ENCODE assay signal across 12 cellular contexts in genomic region chr21:34128124-34128523, GRCh38. TPM values are rescaled to one million over a fixed set of nuclear protein-coding genes. Genes with fewer than 3 reads are reported as not detected.
DNase-seq lines count a peak whose midpoint lies in the region; ATAC-seq and TF ChIP-seq lines count a peak whose summit lies in the region.
"Had no signal": no experiment of that assay in that cellular context is flagged by ENCODE, and none has a peak within 500 bp of the region (broad histone marks: within the 10 kb centered on the region; RNA-seq: fewer than 3 reads in every experiment).

No MANE protein-coding gene starts in this region.

- DNase-seq in activated CD4-positive, alpha-beta T cell treated with anti-CD3 and anti-CD28 coated beads, Interleukin-2, amount 10 ng/mL, durations not matched to agents 7 days and 5 days = no peak
- no peak for DNase-seq in activated CD4-positive, alpha-beta T cell treated with anti-CD3 and anti-CD28 coated beads, Interleukin-2, amount 50 U/mL, for 48 hours
- DNase-seq in activated T-helper 2 cell treated with anti-CD3 and anti-CD28 coated beads, Interferon-gamma antibody, Interleukin-2, Interleukin-4, amounts not matched to agents 10 μg/mL and 5 μg/mL and 100 μg/mL, durations not matched to agents 14 hours and 24 hours and 36 hours (ENCODE audit: low spot score) = no peak
- no peak for DNase-seq in left lobe of liver (ENCODE audit: low spot score)
- no peak for DNase-seq in Peyer's patch
- DNase-seq in ACHN = no peak
- DNase-seq: activated T-cell treated with anti-CD3 and anti-CD28 coated beads, Interleukin-2, amount 50 U/mL, for 1 hour; cortex of kidney; EL; NCI-H187 had no signal

- no peak overlapping the region for H3K4me3 Mint-ChIP-seq in activated CD4-positive, alpha-beta T cell treated with anti-CD3 and anti-CD28 coated beads, Interleukin-2, amount 10 ng/mL, durations not matched to agents 7 days and 5 days
- no peak overlapping the region for H3K4me3 Mint-ChIP-seq in activated T-helper 2 cell treated with anti-CD3 and anti-CD28 coated beads, Interferon-gamma antibody, Interleukin-2, Interleukin-4, amounts not matched to agents 10 μg/mL and 5 μg/mL and 100 μg/mL, durations not matched to agents 14 hours and 24 hours and 36 hours (ENCODE audit: low read depth)

- H3K27ac Mint-ChIP-seq in activated CD4-positive, alpha-beta T cell treated with anti-CD3 and anti-CD28 coated beads, Interleukin-2, amount 10 ng/mL, durations not matched to agents 7 days and 5 days = peak overlapping the region; percentile 31
- peak overlapping the region; percentile 68 for H3K27ac Mint-ChIP-seq in activated T-helper 2 cell treated with anti-CD3 and anti-CD28 coated beads, Interferon-gamma antibody, Interleukin-2, Interleukin-4, amounts not matched to agents 10 μg/mL and 5 μg/mL and 100 μg/mL, durations not matched to agents 14 hours and 24 hours and 36 hours

- intact Hi-C loops in activated T-helper 2 cell treated with anti-CD3 and anti-CD28 coated beads, Interferon-gamma antibody, Interleukin-2, Interleukin-4, amounts not matched to agents 10 μg/mL and 5 μg/mL and 100 μg/mL, durations not matched to agents 14 hours and 24 hours and 36 hours (cut with micrococcal nuclease) = loop anchor here (2.0 to 5.0 kb wide), 2 partner anchors 49 to 206 kb away; no protein-coding TSS in a partner anchor

- peaks cover 82% of the 10 kb centered on the region for H3K4me1 Mint-ChIP-seq in activated CD4-positive, alpha-beta T cell treated with anti-CD3 and anti-CD28 coated beads, Interleukin-2, amount 10 ng/mL, durations not matched to agents 7 days and 5 days
- H3K4me1 Mint-ChIP-seq in activated T-helper 2 cell treated with anti-CD3 and anti-CD28 coated beads, Interferon-gamma antibody, Interleukin-2, Interleukin-4, amounts not matched to agents 10 μg/mL and 5 μg/mL and 100 μg/mL, durations not matched to agents 14 hours and 24 hours and 36 hours (ENCODE audit: low read depth) = peaks cover 62% of the 10 kb centered on the region

- in situ Hi-C loops in ACHN (cut with HindIII; ENCODE audit: low pct_ligation_motif_present, low pct_unique_long_range_greater_than_20kb, low sequenced_read_pairs) = no loop called here

- H3K4me1 ChIP-seq in subcutaneous abdominal adipose tissue (ENCODE audit: control insufficient read depth in 5 of 5, insufficient read depth in 5 of 5, low read length in 5 of 5) (peaks cover 5 to 53% (median 32%) of the 10 kb centered on the region in 5 donors), Peyer's patch (peaks cover 0 to 24% (median 0%) of the 10 kb centered on the region in 4 donors)

- H3K9me3 ChIP-seq in subcutaneous abdominal adipose tissue (ENCODE audit: control insufficient read depth in 5 of 5, low read length in 5 of 5) (no peaks in the 10 kb centered on the region), Peyer's patch (no peaks in the 10 kb centered on the region)

- H3K36me3 ChIP-seq in subcutaneous abdominal adipose tissue (ENCODE audit: control insufficient read depth in 5 of 5, insufficient read depth in 5 of 5, low read length in 5 of 5) (peaks cover 9 to 36% (median 19%) of the 10 kb centered on the region in 5 donors), Peyer's patch (peaks cover 0 to 4% (median 0%) of the 10 kb centered on the region in 3 donors)

- peaks cover 17% of the 10 kb centered on the region for H3K9me3 Mint-ChIP-seq in activated CD4-positive, alpha-beta T cell treated with anti-CD3 and anti-CD28 coated beads, Interleukin-2, amount 10 ng/mL, durations not matched to agents 7 days and 5 days
- peaks cover 12% of the 10 kb centered on the region for H3K9me3 Mint-ChIP-seq in activated T-helper 2 cell treated with anti-CD3 and anti-CD28 coated beads, Interferon-gamma antibody, Interleukin-2, Interleukin-4, amounts not matched to agents 10 μg/mL and 5 μg/mL and 100 μg/mL, durations not matched to agents 14 hours and 24 hours and 36 hours

- POLR2A ChIA-PET in activated CD4-positive, alpha-beta T cell treated with anti-CD3 and anti-CD28 coated beads, Interleukin-2, amount 10 ng/mL, durations not matched to agents 7 days and 5 days (lab: Charles Lee) = no interaction called here

- TF ChIP-seq CTCF in Peyer's patch (IDR thresholded peaks at IDR 0.05) = no peak

- H3K9ac ChIP-seq in subcutaneous abdominal adipose tissue (ENCODE audit: low read length in 5 of 5) = no peak overlapping the region

- H3K27ac ChIP-seq in subcutaneous abdominal adipose tissue (ENCODE audit: low read depth, low read length) (peak overlapping the region; percentile 78), Peyer's patch (peak overlapping the region in 1 of 4 donors; percentile 74)

- TF ChIP-seq POLR2A in Peyer's patch (IDR thresholded peaks at IDR 0.05) = no peak

- H3K36me3 Mint-ChIP-seq in activated CD4-positive, alpha-beta T cell treated with anti-CD3 and anti-CD28 coated beads, Interleukin-2, amount 10 ng/mL, durations not matched to agents 7 days and 5 days (ENCODE audit: low read depth) = peaks cover 76% of the 10 kb centered on the region
- peaks cover 80% of the 10 kb centered on the region for H3K36me3 Mint-ChIP-seq in activated T-helper 2 cell treated with anti-CD3 and anti-CD28 coated beads, Interferon-gamma antibody, Interleukin-2, Interleukin-4, amounts not matched to agents 10 μg/mL and 5 μg/mL and 100 μg/mL, durations not matched to agents 14 hours and 24 hours and 36 hours (ENCODE audit: low read depth)

- no peaks in the 10 kb centered on the region for H3K27me3 Mint-ChIP-seq in activated CD4-positive, alpha-beta T cell treated with anti-CD3 and anti-CD28 coated beads, Interleukin-2, amount 10 ng/mL, durations not matched to agents 7 days and 5 days
- no peaks in the 10 kb centered on the region for H3K27me3 Mint-ChIP-seq in activated T-helper 2 cell treated with anti-CD3 and anti-CD28 coated beads, Interferon-gamma antibody, Interleukin-2, Interleukin-4, amounts not matched to agents 10 μg/mL and 5 μg/mL and 100 μg/mL, durations not matched to agents 14 hours and 24 hours and 36 hours (ENCODE audit: low read depth)

- H3K27me3 ChIP-seq in subcutaneous abdominal adipose tissue (ENCODE audit: control insufficient read depth in 5 of 5, insufficient read depth in 4 of 5, low read length in 5 of 5) = no peaks in the 10 kb centered on the region
- H3K27me3 ChIP-seq in Peyer's patch = no peaks in the 10 kb centered on the region

- peak; percentile 55 for ATAC-seq in left lobe of liver
- no peak for ATAC-seq in GM21360 (IDR thresholded peaks at IDR 0.05; ENCODE audit: unreplicated experiment)

- no peak overlapping the region for H3K4me3 ChIP-seq in subcutaneous abdominal adipose tissue (ENCODE audit: low read depth in 1 of 5, low read length in 5 of 5)
- no peak overlapping the region for H3K4me3 ChIP-seq in Peyer's patch

- CTCF ChIA-PET in activated CD4-positive, alpha-beta T cell treated with anti-CD3 and anti-CD28 coated beads, Interleukin-2, amount 10 ng/mL, durations not matched to agents 7 days and 5 days (lab: Charles Lee) = interaction anchor here (1.1 to 3.5 kb wide), 6 partner anchors 17 to 220 kb away, joined by 4 to 12 read pairs (median 8); no protein-coding TSS in a partner anchor

RNA-seq across cellular contexts. Expression of gene MRPS6, which starts 54.7 kb away (rescaled TPM):
- 10 to 100 TPM; 77.8 to 88.2 TPM for total RNA-seq in activated CD4-positive, alpha-beta T cell treated with anti-CD3 and anti-CD28 coated beads, Interleukin-2, amount 10 ng/mL, durations not matched to agents 7 days and 5 days
- total RNA-seq in activated T-helper 2 cell treated with anti-CD3 and anti-CD28 coated beads, Interferon-gamma antibody, Interleukin-2, Interleukin-4, amounts not matched to agents 10 μg/mL and 5 μg/mL and 100 μg/mL, durations not matched to agents 14 hours and 24 hours and 36 hours = 117 and 120 TPM in 2 replicates
- total RNA-seq in left lobe of liver (26.2 TPM), Peyer's patch (10 to 100 TPM; 20.3 to 29.7 (median 22.7) TPM)

RNA-seq across cellular contexts. Expression of gene SLC5A3, which starts 54.7 kb away (rescaled TPM):
- total RNA-seq in activated CD4-positive, alpha-beta T cell treated with anti-CD3 and anti-CD28 coated beads, Interleukin-2, amount 10 ng/mL, durations not matched to agents 7 days and 5 days = 10 to 100 TPM; 23.9 to 24.0 TPM
- total RNA-seq in activated T-helper 2 cell treated with anti-CD3 and anti-CD28 coated beads, Interferon-gamma antibody, Interleukin-2, Interleukin-4, amounts not matched to agents 10 μg/mL and 5 μg/mL and 100 μg/mL, durations not matched to agents 14 hours and 24 hours and 36 hours = 41.0 and 41.2 TPM in 2 replicates
- total RNA-seq in left lobe of liver = 9.1 TPM
- 10 to 100 TPM; 15.8 to 20.5 (median 17.7) TPM for total RNA-seq in Peyer's patch
